2 cellular contexts compared by ENCODE assay signal in genomic region chr22:37618072-37618656, GRCh38.
TF ChIP-seq lines count a peak whose summit lies in the region.

No MANE protein-coding gene starts in this region.

TF ChIP-seq in GM12891, 5 proteins besides CTCF, POLR2A, EP300 and RAD21:
- peak; percentile 58; the same call in 1 of the 2 replicates for TF ChIP-seq SPI1 (IDR thresholded peaks at IDR 0.05; ENCODE audit: low read depth, low read length)
- no peak for TF ChIP-seq PAX5 (IDR thresholded peaks at IDR 0.05; ENCODE audit: insufficient read depth, low read length, severe bottlenecking)

TF ChIP-seq in K562, 482 proteins besides CTCF, POLR2A, EP300 and RAD21:
- TF ChIP-seq LCOR (CRISPR knock-in tag; IDR thresholded peaks at IDR 0.05) = no peak
- TF ChIP-seq POLR2G (IDR thresholded peaks at IDR 0.05; ENCODE audit: low read depth, low read length) = 0 out of 2 replicates have a peak, but pooled peaks have one; percentile 33
- TF ChIP-seq POLR2H (tag; IDR thresholded peaks at IDR 0.05; ENCODE audit: low read depth) = no peak
- no peak for TF ChIP-seq ZNF408 (CRISPR knock-in tag; IDR thresholded peaks at IDR 0.05; ENCODE audit: low read depth)
